9 cellular contexts compared by ENCODE assay signal in the genomic region with DNA sequence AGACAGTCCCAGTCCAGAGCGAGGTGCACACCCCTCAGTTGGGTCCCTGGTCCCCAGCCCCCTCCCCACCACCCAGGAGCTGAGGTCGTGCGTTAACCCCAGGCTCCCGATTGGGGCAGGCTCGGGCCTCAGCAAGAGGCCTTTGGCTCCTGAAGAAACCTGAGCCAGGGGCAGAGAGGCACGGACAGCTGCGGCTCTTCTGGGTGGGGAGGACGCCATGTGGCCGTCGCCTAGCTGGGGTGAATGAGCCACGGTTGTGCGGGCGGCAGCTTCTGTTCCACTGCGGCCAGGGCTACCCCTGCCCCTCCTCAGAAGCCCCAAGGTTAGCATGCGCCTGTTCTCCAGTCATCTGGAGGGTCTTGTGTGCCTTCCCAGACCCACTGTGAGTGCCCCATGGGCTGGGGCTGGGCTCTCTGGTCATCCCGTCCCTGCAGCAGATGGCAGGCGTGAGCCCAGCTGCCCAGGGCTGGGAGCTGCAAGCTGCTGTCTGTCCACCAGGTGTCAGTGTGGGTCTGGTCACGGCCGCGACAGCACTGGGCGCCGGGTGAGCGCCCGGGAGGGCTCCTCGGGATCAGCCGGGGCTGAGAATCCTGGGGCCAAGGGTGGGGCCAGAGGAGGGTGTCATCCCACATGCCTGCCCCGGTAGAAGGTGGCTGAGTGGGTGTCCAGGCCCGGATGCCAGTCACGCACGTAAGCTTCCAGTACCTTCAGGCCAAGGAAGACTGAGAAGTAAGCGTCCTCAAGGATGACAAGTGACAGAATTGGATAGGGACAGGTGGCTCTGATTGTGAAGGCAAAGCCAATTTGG. TPM values are rescaled to one million over a fixed set of nuclear protein-coding genes. Genes with fewer than 3 reads are reported as not detected.
A peak's percentile ranks its signal among the peaks of the same experiment; 100 is the strongest.
DNase-seq lines count a peak whose midpoint lies in the region; ATAC-seq and TF ChIP-seq lines count a peak whose summit lies in the region.
"Had no signal": no experiment of that assay in that cellular context is flagged by ENCODE, and none has a peak within 500 bp of the region (broad histone marks: within the 10 kb centered on the region; RNA-seq: fewer than 3 reads in every experiment).

No MANE protein-coding gene starts in this region.

- no peak overlapping the region for H3K27ac ChIP-seq in left lung

- peaks cover 0 to 17% of the 10 kb centered on the region in 2 donors for H3K27me3 ChIP-seq in left lung

- H3K4me3 Mint-ChIP-seq in chondrocyte (ENCODE audit: unreplicated experiment), result no peak overlapping the region
- H3K4me3 Mint-ChIP-seq: activated naive CD8-positive, alpha-beta T cell had no signal

- peak; percentile 70 for ATAC-seq in GM21825 (IDR thresholded peaks at IDR 0.05; ENCODE audit: unreplicated experiment)
- ATAC-seq in left lung, result peak; percentile 94
- no peak for ATAC-seq in GM18519 (IDR thresholded peaks at IDR 0.05; ENCODE audit: low FRiP score, unreplicated experiment)

- no peaks in the 10 kb centered on the region for H3K36me3 Mint-ChIP-seq in chondrocyte (ENCODE audit: low read depth)
- H3K36me3 Mint-ChIP-seq: activated naive CD8-positive, alpha-beta T cell had no signal

- no peak overlapping the region for H3K4me3 ChIP-seq in left lung

- H3K9me3 Mint-ChIP-seq in chondrocyte (ENCODE audit: low read depth), result no peaks in the 10 kb centered on the region

- H3K27ac Mint-ChIP-seq in chondrocyte (ENCODE audit: unreplicated experiment), result no peak overlapping the region
- H3K27ac Mint-ChIP-seq: activated naive CD8-positive, alpha-beta T cell had no signal

- H3K4me1 Mint-ChIP-seq in chondrocyte (ENCODE audit: low read depth), result no peaks in the 10 kb centered on the region

- peak; percentile 76 for DNase-seq in DMS53 (lab: John Stamatoyannopoulos, UW)
- DNase-seq in NAMALWA (ENCODE audit: low spot score), result peak; percentile 50
- peak; percentile 25 for DNase-seq in activated CD4-positive, alpha-beta T cell treated with anti-CD3 and anti-CD28 coated beads for 1 hour
- no peak for DNase-seq in chondrocyte (ENCODE audit: low spot score)
- peak; percentile 69 to 86 for DNase-seq in left lung
- DNase-seq in stimulated activated CD4-positive, alpha-beta T cell treated with anti-CD3 and anti-CD28 coated beads, TNF-alpha, amount 100 ng/mL, for 24 hours (ENCODE audit: low read depth in 3 of 3), result peak; percentile 22 to 55 (median 40)

- no peaks in the 10 kb centered on the region for H3K4me1 ChIP-seq in left lung

- peaks cover 1% of the 10 kb centered on the region for H3K27me3 Mint-ChIP-seq in chondrocyte (ENCODE audit: low read depth)
- H3K27me3 Mint-ChIP-seq: activated naive CD8-positive, alpha-beta T cell had no signal

- TF ChIP-seq CTCF in chondrocyte (IDR thresholded peaks at IDR 0.05) (peak; percentile 85), left lung (IDR thresholded peaks at IDR 0.05) (peak; percentile 83 to 84)

- no peaks in the 10 kb centered on the region for H3K9me3 ChIP-seq in left lung

- H3K36me3 ChIP-seq in left lung, result no peaks in the 10 kb centered on the region

- intact Hi-C loops in left lung (cut with DNase I), result no loop called here

RNA-seq across cellular contexts. Expression of gene ATP2B3, which starts 21.9 kb away (rescaled TPM):
- total RNA-seq in chondrocyte (0.17 to 0.46 TPM (median 0.37 TPM) in 3 replicates), left lung (not detected)

RNA-seq across cellular contexts. Expression of gene BGN, which starts 44.6 kb away (rescaled TPM):
- total RNA-seq in chondrocyte (1,195 to 2,668 TPM (median 2,632 TPM) in 3 replicates), left lung (100 to 1,000 TPM; 200 to 492 TPM)

RNA-seq across cellular contexts. Expression of gene CCNQ, which starts 59.6 kb away (rescaled TPM):
- total RNA-seq in chondrocyte, result 17.2 to 21.9 TPM (median 17.7 TPM) in 3 replicates
- total RNA-seq in left lung, result 10 to 100 TPM; 17.1 to 18.7 TPM
